ENCODE assay signal across 25 cellular contexts in genomic region chr17:44322236-44322895, GRCh38. TPM values are rescaled to one million over a fixed set of nuclear protein-coding genes. Genes with fewer than 3 reads are reported as not detected.
DNase-seq lines count a peak whose midpoint lies in the region; ATAC-seq and TF ChIP-seq lines count a peak whose summit lies in the region.
"Had no signal": no experiment of that assay in that cellular context is flagged by ENCODE, and none has a peak within 500 bp of the region (broad histone marks: within the 10 kb centered on the region; RNA-seq: fewer than 3 reads in every experiment).

No MANE protein-coding gene starts in this region.

- H2AFZ ChIP-seq in PC-3 (ENCODE audit: low read length) = no peak overlapping the region

- H4K20me1 ChIP-seq in PC-3 (ENCODE audit: low read length) = 0 out of 2 replicates have a peak, but pooled peaks cover 6% of the 10 kb centered on the region

- H3K36me3 Mint-ChIP-seq in T-helper 1 cell treated with Interleukin-12 subunit alpha and Interleukin-12 subunit beta and Interleukin-4 antibody, amounts not matched to agents 30 μg/mL and 1 μg/mL, for 36 hours (ENCODE audit: low read depth) = peaks cover 13% of the 10 kb centered on the region
- H3K36me3 Mint-ChIP-seq in immature natural killer cell = peaks cover 0 to 9% (median 9%) of the 10 kb centered on the region in 3 donors

- no peak overlapping the region for H3K27ac Mint-ChIP-seq in T-helper 1 cell treated with Interleukin-12 subunit alpha and Interleukin-12 subunit beta and Interleukin-4 antibody, amounts not matched to agents 30 μg/mL and 1 μg/mL, for 36 hours
- H3K27ac Mint-ChIP-seq in immature natural killer cell = no peak overlapping the region
- H3K27ac Mint-ChIP-seq: activated naive CD4-positive, alpha-beta T cell treated with anti-CD3 and anti-CD28 coated beads for 36 hours had no signal

- no peaks in the 10 kb centered on the region for H3F3A ChIP-seq in PC-3 (ENCODE audit: low read length, unreplicated experiment)

- peak overlapping the region; percentile 98 for H3K27ac ChIP-seq in 22Rv1
- no peak overlapping the region for H3K27ac ChIP-seq in PC-3 (ENCODE audit: low read length)
- H3K27ac ChIP-seq in sigmoid colon = no peak overlapping the region
- H3K27ac ChIP-seq: body of pancreas, SJSA1, stomach had no signal

- peaks cover 17% of the 10 kb centered on the region for H3K4me1 Mint-ChIP-seq in T-helper 1 cell treated with Interleukin-12 subunit alpha and Interleukin-12 subunit beta and Interleukin-4 antibody, amounts not matched to agents 30 μg/mL and 1 μg/mL, for 36 hours (ENCODE audit: low read depth)
- peaks cover 16 to 35% of the 10 kb centered on the region in 2 donors for H3K4me1 Mint-ChIP-seq in immature natural killer cell

- H3K4me1 ChIP-seq in PC-3 (ENCODE audit: insufficient read depth, low read length) = peaks cover 8% of the 10 kb centered on the region; the same call in 1 of the 2 replicates
- H3K4me1 ChIP-seq in sigmoid colon = peaks cover 0 to 34% (median 26%) of the 10 kb centered on the region in 4 donors
- H3K4me1 ChIP-seq: BE2C had no signal

- POLR2A ChIA-PET in PC-3 (lab: Charles Lee; ENCODE audit: unreplicated experiment) = interaction anchor here (0.6 kb wide), 1 partner anchor 163 kb away, joined by 3 read pairs; no protein-coding TSS in a partner anchor

- no peak for ATAC-seq in PC-3
- ATAC-seq: activated CD4-positive, CD25-positive, alpha-beta regulatory T cell treated with anti-CD3 and anti-CD28 coated beads, Interleukin-2, amount 50 U/mL, for 24 hours; body of pancreas; left lobe of liver had no signal

- no peak for TF ChIP-seq CTCF in 22Rv1 (IDR thresholded peaks at IDR 0.05)
- TF ChIP-seq CTCF in PC-3 (conservative IDR thresholded peaks at IDR 0.05; ENCODE audit: low read depth, low read length) = no peak
- TF ChIP-seq CTCF in GM13976 (IDR thresholded peaks at IDR 0.05; ENCODE audit: borderline replicate concordance, control extremely low read depth, extremely low read depth, insufficient read depth, missing control alignments) = no peak
- TF ChIP-seq CTCF in sigmoid colon (IDR thresholded peaks at IDR 0.05) = no peak

- intact Hi-C loops in PC-3 (cut with micrococcal nuclease) (no loop called here), sigmoid colon (cut with DNase I) (no loop called here)

- H3K4me3 Mint-ChIP-seq in T-helper 1 cell treated with Interleukin-12 subunit alpha and Interleukin-12 subunit beta and Interleukin-4 antibody, amounts not matched to agents 30 μg/mL and 1 μg/mL, for 36 hours = peak overlapping the region; percentile 34
- peak overlapping the region in 4 of 5 donors; percentile 36 to 84 (median 46) for H3K4me3 Mint-ChIP-seq in immature natural killer cell

- no peaks in the 10 kb centered on the region for H3K9me2 ChIP-seq in PC-3 (replicated peaks; ENCODE audit: low read length)

- DNase-seq in T-helper 1 cell (no peak), PC-3 (no peak), immature natural killer cell (no peak), GM13976 (ENCODE audit: low spot score) (no peak), KBM-7 (no peak), sigmoid colon (no peak)
- DNase-seq: 8988T; activated CD8-positive, alpha-beta memory T cell treated with anti-CD3 and anti-CD28 coated beads, Interleukin-2, amount 50 U/mL, for 48 hours; activated naive CD4-positive, alpha-beta T cell treated with anti-CD3 and anti-CD28 coated beads for 36 hours; BE2C; body of pancreas; DMS153; GF-D8; glutamatergic neuron; NCI-H1694; stimulated activated CD4-positive, alpha-beta T cell treated with anti-CD3 and anti-CD28 coated beads, Interleukin-1b, Interleukin-23, amount 100 ng/mL, for 48 hours; stomach; T1000; trophoblast cell had no signal

- H3K79me2 ChIP-seq in PC-3 (ENCODE audit: low read length) = peaks cover 41% of the 10 kb centered on the region

- H3K27me3 ChIP-seq in PC-3 (ENCODE audit: low read length) (no peaks in the 10 kb centered on the region), sigmoid colon (peaks cover 0 to 6% (median 3%) of the 10 kb centered on the region in 3 donors)
- H3K27me3 ChIP-seq: BE2C, body of pancreas had no signal

- H3K4me3 ChIP-seq in PC-3 (ENCODE audit: low read length) = no peak overlapping the region
- H3K4me3 ChIP-seq in sigmoid colon = no peak overlapping the region
- H3K4me3 ChIP-seq: body of pancreas, SJSA1 had no signal

- no peaks in the 10 kb centered on the region for H3K9me3 Mint-ChIP-seq in T-helper 1 cell treated with Interleukin-12 subunit alpha and Interleukin-12 subunit beta and Interleukin-4 antibody, amounts not matched to agents 30 μg/mL and 1 μg/mL, for 36 hours
- peaks cover 0 to 2% (median 0%) of the 10 kb centered on the region in 6 donors for H3K9me3 Mint-ChIP-seq in immature natural killer cell
- H3K9me3 Mint-ChIP-seq: activated naive CD4-positive, alpha-beta T cell treated with anti-CD3 and anti-CD28 coated beads for 36 hours had no signal

- no peak overlapping the region for H3K9ac ChIP-seq in PC-3 (ENCODE audit: low read length)

- in situ Hi-C loops in GM13976 (cut with MboI; ENCODE audit: low sequenced_read_pairs, unreplicated experiment) = no loop called here
- in situ Hi-C loops in KBM-7 (cut with MboI; ENCODE audit: low pct_unique_long_range_greater_than_20kb, low sequenced_read_pairs) = loop anchor here (10.0 kb wide), 1 partner anchor 108 kb away; the partner anchor contains the start of gene UBTF

- peak overlapping the region; percentile 94; the same call in 1 of the 2 replicates for H3K4me2 ChIP-seq in PC-3 (ENCODE audit: low read length)

- peaks cover 3% of the 10 kb centered on the region for H3K27me3 Mint-ChIP-seq in T-helper 1 cell treated with Interleukin-12 subunit alpha and Interleukin-12 subunit beta and Interleukin-4 antibody, amounts not matched to agents 30 μg/mL and 1 μg/mL, for 36 hours (ENCODE audit: low read depth)
- H3K27me3 Mint-ChIP-seq in immature natural killer cell (ENCODE audit: low read depth in 3 of 3) = peaks cover 8 to 23% (median 12%) of the 10 kb centered on the region in 3 donors

- BruUV-seq in PC-3 (replicated peaks; lab: Mats Ljungman, UMichigan) = no TSS peak

- H3K9me3 ChIP-seq in PC-3 (ENCODE audit: low read length) = no peaks in the 10 kb centered on the region
- no peaks in the 10 kb centered on the region for H3K9me3 ChIP-seq in sigmoid colon
- H3K9me3 ChIP-seq: BE2C, body of pancreas, SJSA1, stomach had no signal

- TF ChIP-seq EP300 in sigmoid colon (IDR thresholded peaks at IDR 0.05) = no peak

- H3K36me3 ChIP-seq in PC-3 (ENCODE audit: low read depth, low read length) = peaks cover 31% of the 10 kb centered on the region
- peaks cover 22 to 37% (median 31%) of the 10 kb centered on the region in 4 donors for H3K36me3 ChIP-seq in sigmoid colon

- WGBS in sigmoid colon, 2 donors = 96 to 97% methylated on average over 11 of the region's 11 CpGs

- no peak for TF ChIP-seq POLR2A in sigmoid colon (IDR thresholded peaks at IDR 0.05)

- CTCF ChIA-PET in PC-3 (lab: Charles Lee) = no interaction called here

RNA-seq across cellular contexts. Expression of gene SLC25A39, which starts 2.3 kb away (rescaled TPM):
- 726 and 797 TPM in 2 replicates for total RNA-seq in PC-3 (2014; rRNA removed)
- 100 to 1,000 TPM; 125 to 158 (median 127) TPM for polyA plus RNA-seq in immature natural killer cell
- total RNA-seq in sigmoid colon = 10 to 100 TPM; 39.0 to 51.8 (median 43.3) TPM
- polyA plus RNA-seq in sigmoid colon = 100 to 1,000 TPM; 121 to 163 (median 136) TPM

RNA-seq across cellular contexts. Expression of gene RUNDC3A, which starts 14.0 kb away (rescaled TPM):
- total RNA-seq in PC-3 (2014; rRNA removed) (0.29 and 1.4 TPM in 2 replicates), sigmoid colon (10 to 100 TPM in 1 of 4 donors, 1 to 10 TPM in 3; 1.2 to 10.5 (median 6.0) TPM)
- polyA plus RNA-seq in immature natural killer cell (not detected), sigmoid colon (1 to 10 TPM in 2 of 3 donors, under 1 TPM in 1; 0.46 to 2.5 (median 1.2) TPM)
- total RNA-seq: left lobe of liver, SJSA1 had no signal

RNA-seq across cellular contexts. Expression of gene GRN, which starts 22.7 kb away (rescaled TPM):
- total RNA-seq in PC-3 (2014; rRNA removed) = 400 and 465 TPM in 2 replicates
- 100 to 1,000 TPM in 1 of 3 donors, 10 to 100 TPM in 2; 50.9 to 103 (median 73.3) TPM for polyA plus RNA-seq in immature natural killer cell
- total RNA-seq in sigmoid colon = 100 to 1,000 TPM; 141 to 245 (median 171) TPM
- 100 to 1,000 TPM in 2 of 3 donors, 10 to 100 TPM in 1; 69.7 to 245 (median 218) TPM for polyA plus RNA-seq in sigmoid colon

RNA-seq across cellular contexts. Expression of gene FAM171A2, which starts 41.3 kb away (rescaled TPM):
- total RNA-seq in PC-3 (2014; rRNA removed) (16.3 and 22.6 TPM in 2 replicates), sigmoid colon (1 to 10 TPM in 3 of 4 donors, under 1 TPM in 1; 0.66 to 1.7 (median 1.5) TPM)
- polyA plus RNA-seq in immature natural killer cell (under 1 TPM in 1 of 3 donors, not detected in 2; 0.07 TPM), sigmoid colon (under 1 TPM in 1 of 3 donors, not detected in 2; 0.67 TPM)

RNA-seq across cellular contexts. Expression of gene SLC4A1, which starts 54.4 kb away (rescaled TPM):
- total RNA-seq in PC-3 (2014; rRNA removed) (not detected in 2 replicates), sigmoid colon (under 1 TPM in 1 of 4 donors, not detected in 3; under 0.01 TPM)
- polyA plus RNA-seq in immature natural killer cell (under 1 TPM in 1 of 3 donors, not detected in 2; 0.23 TPM), sigmoid colon (under 1 TPM in 1 of 3 donors, not detected in 2; 0.23 TPM)
- total RNA-seq: activated naive CD4-positive, alpha-beta T cell treated with anti-CD3 and anti-CD28 coated beads for 36 hours; body of pancreas; osteocyte; SJSA1 had no signal
- polyA plus RNA-seq: stomach had no signal

Comparison
In these comparisons a context has a peak if more than half of its experiments do, and no peak if none do; other contexts are left out.
1. RNA of gene SLC25A39, which starts 2.3 kb away (total RNA-seq): 726 to 797 TPM in PC-3; 39.0 to 51.8 TPM in sigmoid colon; every median in the first group is over 10 times any median in the second.